In genomic region chr18:68944826-68945225, GRCh38 we compare ENCODE assay signal across 1 cellular context.
TF ChIP-seq lines count a peak whose summit lies in the region.

No MANE protein-coding gene starts in this region.

TF ChIP-seq in GM12878, 131 proteins besides CTCF, POLR2A, EP300 and RAD21:
- TF ChIP-seq CHD1 (IDR thresholded peaks at IDR 0.05; ENCODE audit: low read depth, low read length) (no peak), JUND (IDR thresholded peaks at IDR 0.05; ENCODE audit: low read depth, low read length) (no peak), TCF7 (IDR thresholded peaks at IDR 0.05; ENCODE audit: borderline replicate concordance) (no peak), NRF1 (conservative IDR thresholded peaks at IDR 0.05; ENCODE audit: low read depth, low read length) (no peak)
